Comparison of ENCODE assay signal across 11 cellular contexts in genomic region chr16:22424161-22424937, GRCh38. TPM values are rescaled to one million over a fixed set of nuclear protein-coding genes. Genes with fewer than 3 reads are reported as not detected.
DNase-seq lines count a peak whose midpoint lies in the region; ATAC-seq and TF ChIP-seq lines count a peak whose summit lies in the region.
"Had no signal": no experiment of that assay in that cellular context is flagged by ENCODE, and none has a peak within 500 bp of the region (broad histone marks: within the 10 kb centered on the region; RNA-seq: fewer than 3 reads in every experiment).

No MANE protein-coding gene starts in this region.

- intact Hi-C loops in esophagus squamous epithelium (cut with DNase I) = no loop called here

- no peaks in the 10 kb centered on the region for H3K27me3 Mint-ChIP-seq in activated T-cell treated with anti-CD3 and anti-CD28 coated beads, Interleukin-2, amount 50 U/mL, for 24 hours
- H3K27me3 Mint-ChIP-seq: activated naive CD8-positive, alpha-beta T cell treated with anti-CD3 and anti-CD28 coated beads, Interleukin-2, amount 10 ng/mL, durations not matched to agents 7 days and 5 days; B cell had no signal

- H3K4me1 Mint-ChIP-seq in activated T-cell treated with anti-CD3 and anti-CD28 coated beads, Interleukin-2, amount 50 U/mL, for 24 hours (ENCODE audit: low read depth) = no peaks in the 10 kb centered on the region
- H3K4me1 Mint-ChIP-seq: activated naive CD8-positive, alpha-beta T cell treated with anti-CD3 and anti-CD28 coated beads, Interleukin-2, amount 10 ng/mL, durations not matched to agents 7 days and 5 days; B cell had no signal

- no peak for DNase-seq in activated T-cell treated with anti-CD3 and anti-CD28 coated beads, Interleukin-2, amount 50 U/mL, for 24 hours
- DNase-seq in activated T-cell treated with anti-CD3 and anti-CD28 coated beads for 4 hours (no peak), esophagus squamous epithelium (lab: John Stamatoyannopoulos, UW) (no peak), NCI-H2227 (lab: John Stamatoyannopoulos, UW; ENCODE audit: unreplicated experiment) (no peak)
- no peak for DNase-seq in stimulated activated CD4-positive, alpha-beta T cell treated with anti-CD3 and anti-CD28 coated beads, Interleukin-4, amount 100 ng/mL, for 1 hour
- DNase-seq: activated naive CD8-positive, alpha-beta T cell treated with anti-CD3 and anti-CD28 coated beads, Interleukin-2, amount 10 ng/mL, durations not matched to agents 7 days and 5 days; NCI-H1105 treated with DMSO at 0.1 percent for 48 hours had no signal

- H3K27ac ChIP-seq in esophagus squamous epithelium = peak overlapping the region; percentile 57 to 89 (median 85)
- peak overlapping the region; percentile 31 for H3K27ac ChIP-seq in muscle layer of duodenum (ENCODE audit: low read length)
- peak overlapping the region; percentile 53 for H3K27ac ChIP-seq in urinary bladder (ENCODE audit: low read depth)

- TF ChIP-seq CTCF in esophagus squamous epithelium (IDR thresholded peaks at IDR 0.05) = no peak

- H3K27ac Mint-ChIP-seq in activated T-cell treated with anti-CD3 and anti-CD28 coated beads, Interleukin-2, amount 50 U/mL, for 24 hours = peak overlapping the region; percentile 5
- H3K27ac Mint-ChIP-seq: activated naive CD8-positive, alpha-beta T cell treated with anti-CD3 and anti-CD28 coated beads, Interleukin-2, amount 10 ng/mL, durations not matched to agents 7 days and 5 days; B cell had no signal

- peaks cover 77% of the 10 kb centered on the region for H3K36me3 Mint-ChIP-seq in activated T-cell treated with anti-CD3 and anti-CD28 coated beads, Interleukin-2, amount 50 U/mL, for 24 hours (ENCODE audit: low read depth)

- peaks cover 9 to 77% (median 11%) of the 10 kb centered on the region in 3 donors for H3K36me3 ChIP-seq in esophagus squamous epithelium
- H3K36me3 ChIP-seq in muscle layer of duodenum (ENCODE audit: control insufficient read depth in 1 of 2, insufficient read depth in 2 of 2, low read length in 2 of 2) = peaks cover 9 to 45% of the 10 kb centered on the region in 2 donors
- H3K36me3 ChIP-seq in urinary bladder (ENCODE audit: insufficient read depth) = no peaks in the 10 kb centered on the region

- H3K4me1 ChIP-seq in esophagus squamous epithelium (peaks cover 12 to 28% (median 20%) of the 10 kb centered on the region in 3 donors), muscle layer of duodenum (ENCODE audit: control insufficient read depth in 1 of 2, insufficient read depth in 2 of 2, low read length in 2 of 2) (peaks cover 0 to 13% of the 10 kb centered on the region in 2 donors), urinary bladder (ENCODE audit: insufficient read depth) (no peaks in the 10 kb centered on the region)

- H3K9me3 ChIP-seq in esophagus squamous epithelium = no peaks in the 10 kb centered on the region
- no peaks in the 10 kb centered on the region for H3K9me3 ChIP-seq in muscle layer of duodenum (ENCODE audit: control insufficient read depth in 1 of 2, low read length in 2 of 2)

- peak overlapping the region in 3 of 4 donors; percentile 24 to 48 (median 28) for H3K4me3 ChIP-seq in esophagus squamous epithelium
- peak overlapping the region in 1 of 2 donors; percentile 40 for H3K4me3 ChIP-seq in muscle layer of duodenum (ENCODE audit: low read depth in 1 of 2, low read length in 2 of 2)
- no peak overlapping the region for H3K4me3 ChIP-seq in urinary bladder (ENCODE audit: low read depth, low read length)

- H3K9me3 Mint-ChIP-seq in activated T-cell treated with anti-CD3 and anti-CD28 coated beads, Interleukin-2, amount 50 U/mL, for 24 hours = no peaks in the 10 kb centered on the region
- H3K9me3 Mint-ChIP-seq: activated naive CD8-positive, alpha-beta T cell treated with anti-CD3 and anti-CD28 coated beads, Interleukin-2, amount 10 ng/mL, durations not matched to agents 7 days and 5 days had no signal

- WGBS in esophagus squamous epithelium, 2 donors = 26% methylated on average over 19 to 22 of the region's 22 CpGs
- 47% methylated on average over 22 of the region's 22 CpGs for WGBS in urinary bladder

- H3K27me3 ChIP-seq in esophagus squamous epithelium (no peaks in the 10 kb centered on the region), muscle layer of duodenum (ENCODE audit: low read depth, low read length) (no peaks in the 10 kb centered on the region)

- no peak for TF ChIP-seq POLR2A in esophagus squamous epithelium (IDR thresholded peaks at IDR 0.05)

- ATAC-seq in HG03045 (IDR thresholded peaks at IDR 0.05; ENCODE audit: unreplicated experiment) = no peak

- H3K4me3 Mint-ChIP-seq in activated T-cell treated with anti-CD3 and anti-CD28 coated beads, Interleukin-2, amount 50 U/mL, for 24 hours = no peak overlapping the region
- H3K4me3 Mint-ChIP-seq: activated naive CD8-positive, alpha-beta T cell treated with anti-CD3 and anti-CD28 coated beads, Interleukin-2, amount 10 ng/mL, durations not matched to agents 7 days and 5 days; B cell had no signal

RNA-seq across cellular contexts. Expression of gene CDR2, which starts 49.9 kb away (rescaled TPM):
- 10 to 100 TPM in 1 of 4 donors, 1 to 10 TPM in 3; 6.6 to 21.4 (median 8.7) TPM for total RNA-seq in esophagus squamous epithelium
- total RNA-seq in urinary bladder = 48.6 TPM
- polyA plus RNA-seq in urinary bladder = 22.9 TPM

Comparison
In these comparisons a context has a peak if more than half of its experiments do, and no peak if none do; other contexts are left out.
1. H3K27ac ChIP-seq: peak in every context shown above with its lines; median percentile 85 in esophagus squamous epithelium; 53 in urinary bladder; 31 in muscle layer of duodenum.